34 cellular contexts compared by ENCODE assay signal in genomic region chr5:42963412-42963811, GRCh38.
"Had no signal": no experiment of that assay in that cellular context is flagged by ENCODE, and none has a peak within 500 bp of the region (broad histone marks: within the 10 kb centered on the region; RNA-seq: fewer than 3 reads in every experiment).

No MANE protein-coding gene starts in this region.

- ATAC-seq: activated CD8-positive, alpha-beta T cell treated with anti-CD3 and anti-CD28 coated beads for 36 hours; activated naive CD4-positive, alpha-beta T cell treated with anti-CD3 and anti-CD28 coated beads, Interleukin-2, amount 50 U/mL, for 72 hours; activated T-cell treated with anti-CD3 and anti-CD28 coated beads, Interleukin-2, amount 50 U/mL, for 4 hours; activated T-cell treated with anti-CD3 and anti-CD28 coated beads, Interleukin-2, amount 50 U/mL, for 72 hours; activated T-helper 17 cell treated with anti-CD3 and anti-CD28 coated beads, Interleukin-2, amount 50 U/mL, for 72 hours; body of pancreas; T-cell; T-helper 17 cell had no signal

- H3K4me1 Mint-ChIP-seq: activated T-helper 17 cell treated with anti-CD3 and anti-CD28 coated beads, Interleukin-2, amount 50 U/mL, for 72 hours had no signal

- H3K9me3 Mint-ChIP-seq: activated B cell treated with CpG ODN at 0.5 μM for 24 hours; activated CD4-positive, alpha-beta memory T cell treated with anti-CD3 and anti-CD28 coated beads for 36 hours; activated CD4-positive, alpha-beta T cell treated with anti-CD3 and anti-CD28 coated beads, Interleukin-2, amount 10 ng/mL, durations not matched to agents 24 days and 14 days; activated CD8-positive, alpha-beta T cell treated with anti-CD3 and anti-CD28 coated beads for 36 hours; activated naive CD4-positive, alpha-beta T cell treated with anti-CD3 and anti-CD28 coated beads for 36 hours; activated naive CD4-positive, alpha-beta T cell treated with anti-CD3 and anti-CD28 coated beads, Interleukin-2, amount 50 U/mL, for 72 hours; activated naive CD8-positive, alpha-beta T cell treated with anti-CD3 and anti-CD28 coated beads for 36 hours; activated T-cell treated with anti-CD3 and anti-CD28 coated beads, Interleukin-2, amount 50 U/mL, for 4 hours; activated T-cell treated with anti-CD3 and anti-CD28 coated beads, Interleukin-2, amount 50 U/mL, for 72 hours; activated T-helper 1 cell treated with anti-CD3 and anti-CD28 coated beads, Interleukin-12 subunit alpha, Interleukin-12 subunit beta, Interleukin-2, Interleukin-4 antibody, amounts not matched to agents 30 ng/mL and 10 ng/mL and 1 ng/mL, durations not matched to agents 14 hours and 24 hours and 36 hours; activated T-helper 17 cell treated with anti-CD3 and anti-CD28 coated beads, Interleukin-2, amount 50 U/mL, for 72 hours; T-cell; T-helper 2 cell treated with Interferon-gamma antibody and Interleukin-4, amounts not matched to agents 5 μg/mL and 100 μg/mL, for 36 hours had no signal

- FAIRE-seq: astrocyte, TTC549 had no signal

- H3K36me3 Mint-ChIP-seq: activated CD4-positive, alpha-beta memory T cell treated with anti-CD3 and anti-CD28 coated beads for 36 hours; activated naive CD4-positive, alpha-beta T cell treated with anti-CD3 and anti-CD28 coated beads, Interleukin-2, amount 50 U/mL, for 72 hours had no signal

- H3K27me3 Mint-ChIP-seq: activated B cell treated with CpG ODN at 0.5 μM for 24 hours; activated CD4-positive, alpha-beta memory T cell treated with anti-CD3 and anti-CD28 coated beads for 36 hours; activated CD8-positive, alpha-beta T cell treated with anti-CD3 and anti-CD28 coated beads for 36 hours; activated naive CD8-positive, alpha-beta T cell treated with anti-CD3 and anti-CD28 coated beads for 36 hours; activated T-helper 17 cell treated with anti-CD3 and anti-CD28 coated beads, Interleukin-2, amount 50 U/mL, for 72 hours; T-cell; T-helper 17 cell had no signal

- H3K27ac Mint-ChIP-seq: activated B cell treated with CpG ODN at 0.5 μM for 24 hours; activated CD4-positive, alpha-beta memory T cell treated with anti-CD3 and anti-CD28 coated beads for 36 hours; activated CD4-positive, alpha-beta T cell treated with anti-CD3 and anti-CD28 coated beads, Interleukin-2, amount 10 ng/mL, durations not matched to agents 24 days and 14 days; activated CD8-positive, alpha-beta T cell treated with anti-CD3 and anti-CD28 coated beads for 36 hours; activated naive CD4-positive, alpha-beta T cell treated with anti-CD3 and anti-CD28 coated beads for 36 hours; activated naive CD4-positive, alpha-beta T cell treated with anti-CD3 and anti-CD28 coated beads, Interleukin-2, amount 50 U/mL, for 72 hours; activated naive CD8-positive, alpha-beta T cell treated with anti-CD3 and anti-CD28 coated beads for 36 hours; activated T-cell treated with anti-CD3 and anti-CD28 coated beads, Interleukin-2, amount 50 U/mL, for 72 hours; activated T-helper 1 cell treated with anti-CD3 and anti-CD28 coated beads, Interleukin-12 subunit alpha, Interleukin-12 subunit beta, Interleukin-2, Interleukin-4 antibody, amounts not matched to agents 30 ng/mL and 10 ng/mL and 1 ng/mL, durations not matched to agents 14 hours and 24 hours and 36 hours; activated T-helper 17 cell treated with anti-CD3 and anti-CD28 coated beads, Interleukin-2, amount 50 U/mL, for 72 hours; T-helper 17 cell; T-helper 2 cell treated with Interferon-gamma antibody and Interleukin-4, amounts not matched to agents 5 μg/mL and 100 μg/mL, for 36 hours had no signal

- DNase-seq: activated B cell treated with CpG ODN at 0.5 μM for 24 hours; activated CD4-positive, alpha-beta memory T cell treated with anti-CD3 and anti-CD28 coated beads for 36 hours; activated CD4-positive, alpha-beta T cell treated with anti-CD3 and anti-CD28 coated beads for 4 hours; activated CD4-positive, alpha-beta T cell treated with anti-CD3 and anti-CD28 coated beads, Interleukin-2, amount 10 ng/mL, durations not matched to agents 24 days and 14 days; activated CD4-positive, alpha-beta T cell treated with anti-CD3 and anti-CD28 coated beads, Interleukin-2, amount 50 U/mL, for 1 hour; activated CD4-positive, alpha-beta T cell treated with anti-CD3 and anti-CD28 coated beads, Interleukin-2, amount 50 U/mL, for 4 hours; activated CD4-positive, CD25-positive, alpha-beta regulatory T cell treated with anti-CD3 and anti-CD28 coated beads, Interleukin-2, amount 50 U/mL, for 72 hours; activated CD8-positive, alpha-beta memory T cell treated with anti-CD3 and anti-CD28 coated beads, Interleukin-2, amount 50 U/mL, for 4 hours; activated CD8-positive, alpha-beta T cell treated with anti-CD3 and anti-CD28 coated beads for 36 hours; activated effector memory CD4-positive, alpha-beta T cell treated with anti-CD3 and anti-CD28 coated beads, Interleukin-2, amount 50 U/mL, for 16 hours; activated gamma-delta T cell treated with Interleukin-2 at 50 U/mL for 16 hours; activated naive CD4-positive, alpha-beta T cell; activated naive CD4-positive, alpha-beta T cell treated with anti-CD3 and anti-CD28 coated beads for 36 hours; activated naive CD4-positive, alpha-beta T cell treated with anti-CD3 and anti-CD28 coated beads, Interleukin-2, amount 50 U/mL, for 16 hours; activated naive CD8-positive, alpha-beta T cell treated with anti-CD3 and anti-CD28 coated beads for 36 hours; activated T-cell treated with anti-CD3 and anti-CD28 coated beads for 4 hours; activated T-cell treated with anti-CD3 and anti-CD28 coated beads, Interleukin-2, amount 50 U/mL, for 1 hour; activated T-cell treated with anti-CD3 and anti-CD28 coated beads, Interleukin-2, amount 50 U/mL, for 4 hours; activated T-cell treated with anti-CD3 and anti-CD28 coated beads, Interleukin-2, amount 50 U/mL, for 72 hours; adrenal gland; amniotic stem cell; aorta; body of pancreas; brain microvascular endothelial cell; central memory CD4-positive, alpha-beta T cell; T-cell; T-helper 17 cell; T-helper 9 cell had no signal

- H3K4me3 Mint-ChIP-seq: activated B cell treated with CpG ODN at 0.5 μM for 24 hours; activated CD4-positive, alpha-beta memory T cell treated with anti-CD3 and anti-CD28 coated beads for 36 hours; activated CD4-positive, alpha-beta T cell treated with anti-CD3 and anti-CD28 coated beads, Interleukin-2, amount 10 ng/mL, durations not matched to agents 24 days and 14 days; activated CD8-positive, alpha-beta T cell treated with anti-CD3 and anti-CD28 coated beads for 36 hours; activated naive CD4-positive, alpha-beta T cell treated with anti-CD3 and anti-CD28 coated beads for 36 hours; activated naive CD8-positive, alpha-beta T cell treated with anti-CD3 and anti-CD28 coated beads for 36 hours; activated T-cell treated with anti-CD3 and anti-CD28 coated beads, Interleukin-2, amount 50 U/mL, for 4 hours; activated T-cell treated with anti-CD3 and anti-CD28 coated beads, Interleukin-2, amount 50 U/mL, for 72 hours; activated T-helper 1 cell treated with anti-CD3 and anti-CD28 coated beads, Interleukin-12 subunit alpha, Interleukin-12 subunit beta, Interleukin-2, Interleukin-4 antibody, amounts not matched to agents 30 ng/mL and 10 ng/mL and 1 ng/mL, durations not matched to agents 14 hours and 24 hours and 36 hours; activated T-helper 17 cell treated with anti-CD3 and anti-CD28 coated beads, Interleukin-2, amount 50 U/mL, for 72 hours; T-cell; T-helper 17 cell; T-helper 2 cell treated with Interferon-gamma antibody and Interleukin-4, amounts not matched to agents 5 μg/mL and 100 μg/mL, for 36 hours had no signal
